24 cellular contexts compared by ENCODE assay signal in the genomic region with DNA sequence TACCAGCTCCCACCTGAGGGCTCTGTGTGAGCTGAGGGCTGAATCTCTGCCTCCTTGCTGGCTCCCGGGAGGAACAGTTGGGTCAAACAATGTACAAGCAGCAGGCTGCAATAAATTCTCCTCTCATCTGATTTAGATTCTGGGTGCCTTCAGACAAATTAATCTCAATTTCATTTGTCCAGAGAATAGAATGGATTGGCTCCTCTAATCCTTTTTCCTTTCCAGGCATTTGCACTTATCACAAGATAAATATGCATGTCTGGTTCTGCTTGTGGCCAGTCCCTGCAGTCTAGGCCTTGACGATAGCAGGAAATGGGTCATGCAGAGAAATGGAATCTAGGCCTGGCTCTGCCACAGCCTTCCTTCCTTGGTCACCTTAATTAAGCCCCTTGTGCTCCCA. TPM values are rescaled to one million over a fixed set of nuclear protein-coding genes. Genes with fewer than 3 reads are reported as not detected.
DNase-seq lines count a peak whose midpoint lies in the region; ATAC-seq and TF ChIP-seq lines count a peak whose summit lies in the region.
"Had no signal": no experiment of that assay in that cellular context is flagged by ENCODE, and none has a peak within 500 bp of the region (broad histone marks: within the 10 kb centered on the region; RNA-seq: fewer than 3 reads in every experiment).

No MANE protein-coding gene starts in this region.

- H3K4me1 ChIP-seq in BLaER1 treated with 17β-estradiol and CSF1 and Interleukin-3, amounts not matched to agents 10 nM and 100 nM = peaks cover 41 to 69% (median 53%) of the 10 kb centered on the region in 10 experiments
- peaks cover 10 to 53% of the 10 kb centered on the region in 2 experiments; a peak in 2 of 4 replicates for H3K4me1 ChIP-seq in SK-N-SH (ENCODE audit: control insufficient read depth in 1 of 2, insufficient read depth in 2 of 2, low read depth in 1 of 2, low read length in 1 of 2)
- H3K4me1 ChIP-seq in PC-3 (ENCODE audit: insufficient read depth, low read length) = no peaks in the 10 kb centered on the region
- H3K4me1 ChIP-seq: HAP-1 had no signal

- peak overlapping the region in 9 of 11 experiments; percentile 17 to 96 (median 46); a peak in 12 of 22 replicates for H3K4me2 ChIP-seq in BLaER1 treated with 17β-estradiol and CSF1 and Interleukin-3, amounts not matched to agents 10 nM and 100 nM
- H3K4me2 ChIP-seq in SK-N-SH (no peak overlapping the region), PC-3 (ENCODE audit: low read length) (no peak overlapping the region)

- CTCF ChIA-PET in SK-N-SH (lab: Yijun Ruan, JAX) (interaction anchor here (0.9 to 5.4 kb wide), 9 partner anchors 9 to 334 kb away, joined by 3 to 59 read pairs (median 3); a partner anchor contains a TSS), PC-3 (lab: Charles Lee) (no interaction called here)

- H3K4me3 ChIP-seq in BLaER1 treated with 17β-estradiol and CSF1 and Interleukin-3, amounts not matched to agents 10 nM and 100 nM = no peak overlapping the region
- H3K4me3 ChIP-seq in SK-N-SH (ENCODE audit: low read depth in 2 of 2, low read length in 1 of 2) (no peak overlapping the region), coronary artery (no peak overlapping the region), PC-3 (ENCODE audit: low read length) (no peak overlapping the region)
- H3K4me3 ChIP-seq: GM12878, HAP-1, lower lobe of right lung, MG63, tibial artery had no signal

- TF ChIP-seq EP300 in SK-N-SH (IDR thresholded peaks at IDR 0.05; ENCODE audit: borderline replicate concordance in 1 of 2, low read depth in 1 of 2, low read length in 1 of 2) = peak; percentile 15 to 95; a peak in 3 of 4 replicates

- no peak for TF ChIP-seq POLR2A in GM18505 (IDR thresholded peaks at IDR 0.05; ENCODE audit: borderline replicate concordance, extremely low read depth, insufficient read depth, insufficient read length)

- no peak for TF ChIP-seq CTCF in SK-N-SH (IDR thresholded peaks at IDR 0.05)
- no peak for TF ChIP-seq CTCF in coronary artery (IDR thresholded peaks at IDR 0.05)
- TF ChIP-seq CTCF in PC-3 (conservative IDR thresholded peaks at IDR 0.05; ENCODE audit: low read depth, low read length) = no peak

- 26% methylated on average over 2 of the region's 2 CpGs for WGBS in SK-N-SH (ENCODE audit: low lambda C conversion rate)

- H3K9me3 ChIP-seq in BLaER1 treated with 17β-estradiol and CSF1 and Interleukin-3, amounts not matched to agents 10 nM and 100 nM (replicated peaks in 1 of 11) = no peaks in the 10 kb centered on the region
- no peaks in the 10 kb centered on the region for H3K9me3 ChIP-seq in SK-N-SH
- no peaks in the 10 kb centered on the region for H3K9me3 ChIP-seq in PC-3 (ENCODE audit: low read length)
- H3K9me3 ChIP-seq: HAP-1, lower lobe of right lung, MG63, tibial artery had no signal

- no peaks in the 10 kb centered on the region for H3K27me3 ChIP-seq in BLaER1 treated with 17β-estradiol and CSF1 and Interleukin-3, amounts not matched to agents 10 nM and 100 nM
- H3K27me3 ChIP-seq in SK-N-SH (ENCODE audit: insufficient read depth) (no peaks in the 10 kb centered on the region), PC-3 (ENCODE audit: low read length) (no peaks in the 10 kb centered on the region)
- H3K27me3 ChIP-seq: MG63, tibial artery had no signal

- H3K79me2 ChIP-seq in SK-N-SH (ENCODE audit: insufficient read depth) = no peaks in the 10 kb centered on the region
- no peaks in the 10 kb centered on the region for H3K79me2 ChIP-seq in PC-3 (ENCODE audit: low read length)

- H3K36me3 ChIP-seq in BLaER1 treated with 17β-estradiol and CSF1 and Interleukin-3, amounts not matched to agents 10 nM and 100 nM = peaks cover 0 to 25% (median 0%) of the 10 kb centered on the region in 11 experiments; a peak in 3 of 22 replicates
- H3K36me3 ChIP-seq in SK-N-SH (replicated peaks in 1 of 2; ENCODE audit: control insufficient read depth in 1 of 2, insufficient read depth in 2 of 2, low read length in 1 of 2) (no peaks in the 10 kb centered on the region), PC-3 (ENCODE audit: low read depth, low read length) (no peaks in the 10 kb centered on the region)
- H3K36me3 ChIP-seq: HAP-1, lower lobe of right lung, MG63, tibial artery had no signal

- H3K27ac ChIP-seq in BLaER1 treated with 17β-estradiol and CSF1 and Interleukin-3, amounts not matched to agents 10 nM and 100 nM = peak overlapping the region in 8 of 11 experiments; percentile 19 to 69 (median 42); a peak in 13 of 22 replicates
- H3K27ac ChIP-seq in SK-N-SH (ENCODE audit: low read depth in 2 of 2, low read length in 1 of 2) = peak overlapping the region; percentile 40 to 96
- H3K27ac ChIP-seq in coronary artery = peak overlapping the region; percentile 15 to 82
- no peak overlapping the region for H3K27ac ChIP-seq in PC-3 (ENCODE audit: low read length)
- H3K27ac ChIP-seq: lower lobe of right lung had no signal

- no peaks in the 10 kb centered on the region for H4K20me1 ChIP-seq in BLaER1 treated with 17β-estradiol and CSF1 and Interleukin-3, amounts not matched to agents 10 nM and 100 nM
- H4K20me1 ChIP-seq in SK-N-SH (ENCODE audit: insufficient read depth) (no peaks in the 10 kb centered on the region), PC-3 (ENCODE audit: low read length) (no peaks in the 10 kb centered on the region)

- H3F3A ChIP-seq in SK-N-SH (replicated peaks; ENCODE audit: insufficient read depth) = no peaks in the 10 kb centered on the region
- no peaks in the 10 kb centered on the region for H3F3A ChIP-seq in PC-3 (ENCODE audit: low read length, unreplicated experiment)

- DNase-seq in SK-N-SH (peak; percentile 69), coronary artery (ENCODE audit: low spot score) (no peak), non-pigmented ciliary epithelial cell (ENCODE audit: low read depth) (peak; percentile 43), amygdala (lab: John Stamatoyannopoulos, UW) (no peak), PC-3 (no peak)
- DNase-seq: activated T-cell treated with anti-CD3 and anti-CD28 coated beads, Interleukin-2, amount 50 U/mL, for 4 hours; effector CD8-positive, alpha-beta T cell; GDM1; lower lobe of right lung; MG63; NCI-H1694 treated with DMSO at 0.1 percent for 48 hours; NCI-H446 treated with DMSO at 0.1 percent for 48 hours; T-helper 9 cell; tibial artery had no signal

- H2AFZ ChIP-seq in SK-N-SH (ENCODE audit: low read depth) = peak overlapping the region; percentile 7; the same call in 1 of the 2 replicates
- H2AFZ ChIP-seq in PC-3 (ENCODE audit: low read length) = no peak overlapping the region

- 0 out of 2 replicates have a peak, but pooled peaks have one; percentile 11 for TF ChIP-seq RAD21 in SK-N-SH (IDR thresholded peaks at IDR 0.05; ENCODE audit: low read length)

- peak overlapping the region in 9 of 11 experiments; percentile 5 to 59 (median 45); a peak in 12 of 22 replicates for H3K9ac ChIP-seq in BLaER1 treated with 17β-estradiol and CSF1 and Interleukin-3, amounts not matched to agents 10 nM and 100 nM
- H3K9ac ChIP-seq in SK-N-SH = no peak overlapping the region
- no peak overlapping the region for H3K9ac ChIP-seq in PC-3 (ENCODE audit: low read length)

- no TSS peak for BruUV-seq in PC-3 (replicated peaks; lab: Mats Ljungman, UMichigan)

- H3K9me2 ChIP-seq in SK-N-SH (no peaks in the 10 kb centered on the region), PC-3 (replicated peaks; ENCODE audit: low read length) (no peaks in the 10 kb centered on the region)

- ATAC-seq in GM18505 (IDR thresholded peaks at IDR 0.05; ENCODE audit: unreplicated experiment) (no peak), HG02884 (IDR thresholded peaks at IDR 0.05; ENCODE audit: unreplicated experiment) (no peak), PC-3 (no peak)
- ATAC-seq: activated CD4-positive, CD25-positive, alpha-beta regulatory T cell treated with anti-CD3 and anti-CD28 coated beads, Interleukin-2, amount 50 U/mL, for 24 hours; activated T-cell treated with anti-CD3 and anti-CD28 coated beads, Interleukin-2, amount 50 U/mL, for 4 hours; GM12878; lower lobe of right lung; sciatic nerve; stimulated activated memory B cell treated with anti-CD40 and anti-IgM and Interleukin-4, amounts not matched to agents 10 μg/mL and 1 μg/mL and 100 μg/mL, for 72 hours had no signal

- POLR2A ChIA-PET in SK-N-SH (lab: Yijun Ruan, JAX) (interaction anchor here (0.7 to 0.8 kb wide), 2 partner anchors 115 to 201 kb away, joined by 3 read pairs; no protein-coding TSS in a partner anchor), PC-3 (lab: Charles Lee; ENCODE audit: unreplicated experiment) (no interaction called here)

- intact Hi-C loops in PC-3 (cut with micrococcal nuclease) = no loop called here

TF ChIP-seq in SK-N-SH, 30 proteins besides CTCF, POLR2A, EP300 and RAD21 (continues in another document):
- TF ChIP-seq FOXM1 (IDR thresholded peaks at IDR 0.05; ENCODE audit: low read depth) = no peak
- TF ChIP-seq, protein P1, sequence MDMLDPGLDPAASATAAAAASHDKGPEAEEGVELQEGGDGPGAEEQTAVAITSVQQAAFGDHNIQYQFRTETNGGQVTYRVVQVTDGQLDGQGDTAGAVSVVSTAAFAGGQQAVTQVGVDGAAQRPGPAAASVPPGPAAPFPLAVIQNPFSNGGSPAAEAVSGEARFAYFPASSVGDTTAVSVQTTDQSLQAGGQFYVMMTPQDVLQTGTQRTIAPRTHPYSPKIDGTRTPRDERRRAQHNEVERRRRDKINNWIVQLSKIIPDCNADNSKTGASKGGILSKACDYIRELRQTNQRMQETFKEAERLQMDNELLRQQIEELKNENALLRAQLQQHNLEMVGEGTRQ (IDR thresholded peaks at IDR 0.05; ENCODE audit: borderline replicate concordance, low read depth, low read length) = no peak
- TF ChIP-seq SIN3A (IDR thresholded peaks at IDR 0.05; ENCODE audit: borderline replicate concordance, low read depth, low read length) = no peak
- TF ChIP-seq ELF1 (IDR thresholded peaks at IDR 0.05) = no peak
- no peak for TF ChIP-seq JUND (IDR thresholded peaks at IDR 0.05)
- peak; percentile 91 for TF ChIP-seq GATA2 (CRISPR knock-in tag; IDR thresholded peaks at IDR 0.05)
- peak; percentile 38 for TF ChIP-seq CHD2 (IDR thresholded peaks at IDR 0.05; ENCODE audit: low read length, partially characterized antibody)

RNA-seq across cellular contexts. Expression of a gene that starts 28.7 kb away (rescaled TPM):
- 0.30 and 0.49 TPM in 2 replicates for polyA plus RNA-seq in SK-N-SH (2012; rRNA removed)
- 0.14 and 0.20 TPM in 2 replicates for polyA plus RNA-seq in SK-N-SH (2012; cell fraction: cytosol; rRNA removed)
- polyA plus RNA-seq in SK-N-SH (2012; cell fraction: nucleus; rRNA removed) = 1.4 and 1.7 TPM in 2 replicates
- 0.29 TPM in 1 of 2 replicates, not detected in the other for total RNA-seq in PC-3 (2014; rRNA removed)
- total RNA-seq: myocyte had no signal
- polyA plus RNA-seq: IgD-negative memory B cell had no signal

RNA-seq across cellular contexts. Expression of a gene that starts 31.1 kb away (rescaled TPM):
- polyA plus RNA-seq in SK-N-SH (2012; rRNA removed) = 71.0 and 80.7 TPM in 2 replicates
- 41.7 and 56.7 TPM in 2 replicates for polyA plus RNA-seq in SK-N-SH (2012; cell fraction: cytosol; rRNA removed)
- 80.2 and 104 TPM in 2 replicates for polyA plus RNA-seq in SK-N-SH (2012; cell fraction: nucleus; rRNA removed)
- total RNA-seq in PC-3 (2014; rRNA removed) = 63.5 and 65.8 TPM in 2 replicates

RNA-seq across cellular contexts. Expression of a gene that starts 31.9 kb away (rescaled TPM):
- 177 and 212 TPM in 2 replicates for polyA plus RNA-seq in SK-N-SH (2012; rRNA removed)
- polyA plus RNA-seq in SK-N-SH (2012; cell fraction: cytosol; rRNA removed) = 176 and 201 TPM in 2 replicates
- 95.0 and 101 TPM in 2 replicates for polyA plus RNA-seq in SK-N-SH (2012; cell fraction: nucleus; rRNA removed)
- total RNA-seq in PC-3 (2014; rRNA removed) = 175 and 270 TPM in 2 replicates

Comparison
In these comparisons a context has a peak if more than half of its experiments do, and no peak if none do; other contexts are left out.
1. H3K4me2 ChIP-seq: peak in BLaER1 treated with 17β-estradiol and CSF1 and Interleukin-3, amounts not matched to agents 10 nM and 100 nM (9 of 11); none in SK-N-SH (single experiment) and PC-3 (single experiment).
2. H3K9ac ChIP-seq: peak in BLaER1 treated with 17β-estradiol and CSF1 and Interleukin-3, amounts not matched to agents 10 nM and 100 nM (9 of 11); none in SK-N-SH (single experiment) and PC-3 (single experiment).
3. DNase-seq: peak in SK-N-SH (single experiment) and non-pigmented ciliary epithelial cell (single experiment); none in coronary artery (single experiment), amygdala (0 of 56) and PC-3 (single experiment).